ENCODE assay signal across 25 cellular contexts in genomic region chr2:6924918-6925194, GRCh38. TPM values are rescaled to one million over a fixed set of nuclear protein-coding genes. Genes with fewer than 3 reads are reported as not detected.
A peak's percentile ranks its signal among the peaks of the same experiment; 100 is the strongest.
DNase-seq lines count a peak whose midpoint lies in the region; ATAC-seq, FAIRE-seq and TF ChIP-seq lines count a peak whose summit lies in the region.
"Had no signal": no experiment of that assay in that cellular context is flagged by ENCODE, and none has a peak within 500 bp of the region (broad histone marks: within the 10 kb centered on the region; RNA-seq: fewer than 3 reads in every experiment).

No MANE protein-coding gene starts in this region.

- peak overlapping the region; percentile 28 for H3K27ac Mint-ChIP-seq in CD8-positive, alpha-beta T cell
- H3K27ac Mint-ChIP-seq: activated T-helper 2 cell treated with anti-CD3 and anti-CD28 coated beads, Interferon-gamma antibody, Interleukin-2, Interleukin-4, amounts not matched to agents 10 μg/mL and 5 μg/mL and 100 μg/mL, durations not matched to agents 14 hours and 24 hours and 36 hours had no signal

- H3K4me2 ChIP-seq in BLaER1 treated with 17β-estradiol and CSF1 and Interleukin-3, amounts not matched to agents 10 nM and 100 nM, result peak overlapping the region; percentile 5 to 83 (median 67); a peak in 18 of 22 replicates
- no peak overlapping the region for H3K4me2 ChIP-seq in parathyroid adenoma (ENCODE audit: low read length)
- H3K4me2 ChIP-seq: SK-N-SH, smooth muscle cell had no signal

- H3K4me3 ChIP-seq in BLaER1 treated with 17β-estradiol and CSF1 and Interleukin-3, amounts not matched to agents 10 nM and 100 nM, result no peak overlapping the region; a peak in 1 of 20 replicates
- H3K4me3 ChIP-seq in CD8-positive, alpha-beta T cell (ENCODE audit: low read depth, low read length), result no peak overlapping the region
- H3K4me3 ChIP-seq in parathyroid adenoma (ENCODE audit: low read depth, low read length), result no peak overlapping the region
- H3K4me3 ChIP-seq: left lung, right atrium auricular region, smooth muscle cell, upper lobe of left lung had no signal

- peaks cover 4 to 16% (median 13%) of the 10 kb centered on the region in 11 experiments; a peak in 20 of 22 replicates for H3K9me3 ChIP-seq in BLaER1 treated with 17β-estradiol and CSF1 and Interleukin-3, amounts not matched to agents 10 nM and 100 nM (replicated peaks in 1 of 11)
- no peaks in the 10 kb centered on the region for H3K9me3 ChIP-seq in CD8-positive, alpha-beta T cell (ENCODE audit: low read length)
- no peaks in the 10 kb centered on the region for H3K9me3 ChIP-seq in parathyroid adenoma (ENCODE audit: control insufficient read depth, low read length)
- H3K9me3 ChIP-seq: left lung, right atrium auricular region, SK-N-SH, upper lobe of left lung had no signal

- DNase-seq in CD8-positive, alpha-beta T cell, result no peak
- DNase-seq in cerebellar cortex (ENCODE audit: low spot score) (peak; percentile 36), mesenteric fat pad (ENCODE audit: low spot score) (no peak), urothelium cell line (ENCODE audit: low spot score) (no peak)
- DNase-seq: activated CD4-positive, alpha-beta T cell treated with anti-CD3 and anti-CD28 coated beads for 48 hours; activated naive CD8-positive, alpha-beta T cell treated with anti-CD3 and anti-CD28 coated beads for 36 hours; CD8-positive, alpha-beta memory T cell; cerebellar nuclear complex; DMS 273 treated with DMSO at 0.1 percent for 48 hours; left lung; mesendoderm; NCI-H1092; NCI-H187; SK-N-SH; upper lobe of left lung had no signal

- H3K79me2 ChIP-seq in parathyroid adenoma, result peaks cover 21% of the 10 kb centered on the region

- POLR2A ChIA-PET in CD8-positive, alpha-beta T cell (lab: Charles Lee), result no interaction called here

- H3K4me1 Mint-ChIP-seq in CD8-positive, alpha-beta T cell (ENCODE audit: low read depth), result peaks cover 92% of the 10 kb centered on the region

- no peak for TF ChIP-seq CTCF in CD8-positive, alpha-beta T cell (IDR thresholded peaks at IDR 0.05)
- TF ChIP-seq CTCF in parathyroid adenoma (IDR thresholded peaks at IDR 0.05), result no peak

- peak overlapping the region in 4 of 11 experiments; percentile 32 to 48 (median 34); a peak in 7 of 22 replicates for H3K27ac ChIP-seq in BLaER1 treated with 17β-estradiol and CSF1 and Interleukin-3, amounts not matched to agents 10 nM and 100 nM
- no peak overlapping the region for H3K27ac ChIP-seq in CD8-positive, alpha-beta T cell (ENCODE audit: low read depth, low read length)
- peak overlapping the region; percentile 79 for H3K27ac ChIP-seq in parathyroid adenoma
- H3K27ac ChIP-seq: left lung, right atrium auricular region, upper lobe of left lung had no signal

- H3K4me3 Mint-ChIP-seq in CD8-positive, alpha-beta T cell, result no peak overlapping the region

- intact Hi-C loops in CD8-positive, alpha-beta T cell (cut with DNase I, micrococcal nuclease), result no loop called here

- peaks cover 0 to 14% (median 8%) of the 10 kb centered on the region in 11 experiments; a peak in 8 of 22 replicates for H3K36me3 ChIP-seq in BLaER1 treated with 17β-estradiol and CSF1 and Interleukin-3, amounts not matched to agents 10 nM and 100 nM
- no peaks in the 10 kb centered on the region for H3K36me3 ChIP-seq in CD8-positive, alpha-beta T cell (ENCODE audit: insufficient read depth, low read length)
- H3K36me3 ChIP-seq in parathyroid adenoma (ENCODE audit: control insufficient read depth, insufficient read depth, low read length), result no peaks in the 10 kb centered on the region
- H3K36me3 ChIP-seq: left lung, right atrium auricular region, upper lobe of left lung had no signal

- peaks cover 18 to 93% (median 78%) of the 10 kb centered on the region in 10 experiments for H3K4me1 ChIP-seq in BLaER1 treated with 17β-estradiol and CSF1 and Interleukin-3, amounts not matched to agents 10 nM and 100 nM
- peaks cover 76% of the 10 kb centered on the region for H3K4me1 ChIP-seq in CD8-positive, alpha-beta T cell (ENCODE audit: insufficient read depth, low read length)
- H3K4me1 ChIP-seq in parathyroid adenoma, result peaks cover 71% of the 10 kb centered on the region

- no peak for FAIRE-seq in urothelium cell line (lab: Jason Lieb, UNC)
- FAIRE-seq: astrocyte, GM12892 had no signal

- no peaks in the 10 kb centered on the region for H3K9me3 Mint-ChIP-seq in CD8-positive, alpha-beta T cell
- H3K9me3 Mint-ChIP-seq: activated naive CD8-positive, alpha-beta T cell treated with anti-CD3 and anti-CD28 coated beads for 36 hours; CD8-positive, alpha-beta memory T cell; IgD-negative memory B cell had no signal

- H3K9ac ChIP-seq in BLaER1 treated with 17β-estradiol and CSF1 and Interleukin-3, amounts not matched to agents 10 nM and 100 nM, result peak overlapping the region in 5 of 11 experiments; percentile 4 to 48 (median 22); a peak in 4 of 22 replicates
- H3K9ac ChIP-seq in parathyroid adenoma, result no peak overlapping the region
- H3K9ac ChIP-seq: SK-N-SH had no signal

- no peak for ATAC-seq in CD8-positive, alpha-beta T cell
- no peak for ATAC-seq in HG03457 (IDR thresholded peaks at IDR 0.05; ENCODE audit: unreplicated experiment)
- ATAC-seq: HCT116, left lung had no signal

- CTCF ChIA-PET in CD8-positive, alpha-beta T cell (lab: Charles Lee), result interaction anchor here (0.6 to 1.1 kb wide), 2 partner anchors 28 to 120 kb away, joined by 3 read pairs; no protein-coding TSS in a partner anchor

- H3K27me3 Mint-ChIP-seq in CD8-positive, alpha-beta T cell (ENCODE audit: low read depth), result no peaks in the 10 kb centered on the region
- H3K27me3 Mint-ChIP-seq: activated naive CD8-positive, alpha-beta T cell treated with anti-CD3 and anti-CD28 coated beads for 36 hours; CD8-positive, alpha-beta memory T cell; IgD-negative memory B cell had no signal

- peaks cover 39% of the 10 kb centered on the region for H3K36me3 Mint-ChIP-seq in CD8-positive, alpha-beta T cell

- no peak overlapping the region for H2AFZ ChIP-seq in parathyroid adenoma

- H3K27me3 ChIP-seq in BLaER1 treated with 17β-estradiol and CSF1 and Interleukin-3, amounts not matched to agents 10 nM and 100 nM, result peaks cover 0 to 4% (median 0%) of the 10 kb centered on the region in 11 experiments; a peak in 3 of 22 replicates
- no peaks in the 10 kb centered on the region for H3K27me3 ChIP-seq in CD8-positive, alpha-beta T cell (ENCODE audit: insufficient read depth, low read length)
- no peaks in the 10 kb centered on the region for H3K27me3 ChIP-seq in parathyroid adenoma (ENCODE audit: control insufficient read depth, insufficient read depth, low read length)
- H3K27me3 ChIP-seq: left lung, right atrium auricular region, upper lobe of left lung had no signal

- H4K20me1 ChIP-seq in BLaER1 treated with 17β-estradiol and CSF1 and Interleukin-3, amounts not matched to agents 10 nM and 100 nM, result peaks cover 0 to 7% (median 0%) of the 10 kb centered on the region in 11 experiments; a peak in 2 of 22 replicates

RNA-seq across cellular contexts. Expression of gene RNF144A, which starts 7.6 kb away (rescaled TPM):
- 10 to 100 TPM; 25.8 to 28.8 TPM for total RNA-seq in CD8-positive, alpha-beta T cell
- total RNA-seq in mesenteric fat pad, result 22.2 TPM

RNA-seq across cellular contexts. Expression of gene RSAD2, which starts 47.3 kb away (rescaled TPM):
- total RNA-seq in CD8-positive, alpha-beta T cell, result 1 to 10 TPM; 1.8 to 2.1 TPM
- total RNA-seq in mesenteric fat pad, result 5.2 TPM
- total RNA-seq: smooth muscle cell had no signal

RNA-seq across cellular contexts. Expression of gene CMPK2, which starts 59.1 kb away (rescaled TPM):
- total RNA-seq in CD8-positive, alpha-beta T cell, result 1 to 10 TPM; 3.0 to 4.0 TPM
- 8.7 TPM for total RNA-seq in mesenteric fat pad
